15 cellular contexts compared by ENCODE assay signal in genomic region chrX:41095962-41096955, GRCh38. TPM values are rescaled to one million over a fixed set of nuclear protein-coding genes. Genes with fewer than 3 reads are reported as not detected.
A peak's percentile ranks its signal among the peaks of the same experiment; 100 is the strongest.
DNase-seq lines count a peak whose midpoint lies in the region; ATAC-seq and TF ChIP-seq lines count a peak whose summit lies in the region.
"Had no signal": no experiment of that assay in that cellular context is flagged by ENCODE, and none has a peak within 500 bp of the region (broad histone marks: within the 10 kb centered on the region; RNA-seq: fewer than 3 reads in every experiment).

No MANE protein-coding gene starts in this region.

- H3K9me3 Mint-ChIP-seq in WTC11: no peaks in the 10 kb centered on the region
- H3K9me3 Mint-ChIP-seq: immature natural killer cell had no signal

- H3K36me3 Mint-ChIP-seq in WTC11: no peaks in the 10 kb centered on the region
- H3K36me3 Mint-ChIP-seq: immature natural killer cell had no signal

- no peaks in the 10 kb centered on the region; the same call in 1 of the 2 replicates for H3K27me3 Mint-ChIP-seq in WTC11 (ENCODE audit: low read depth)

- no peak for TF ChIP-seq CTCF in left ventricle myocardium inferior (IDR thresholded peaks at IDR 0.05; ENCODE audit: borderline replicate concordance)
- TF ChIP-seq CTCF in WTC11 (IDR thresholded peaks at IDR 0.05): no peak
- TF ChIP-seq CTCF in vagina (IDR thresholded peaks at IDR 0.05): no peak

- intact Hi-C loops in left ventricle myocardium inferior (cut with micrococcal nuclease): no loop called here
- intact Hi-C loops in Right ventricle myocardium superior (cut with DNase I): no loop called here
- intact Hi-C loops in vagina (cut with DNase I): no loop called here

- H3K27ac ChIP-seq in left ventricle myocardium inferior (replicated peaks): peak overlapping the region; percentile 8
- peak overlapping the region; percentile 44 for H3K27ac ChIP-seq in subcutaneous abdominal adipose tissue (ENCODE audit: low read depth, low read length)
- H3K27ac ChIP-seq in vagina: no peak overlapping the region
- H3K27ac ChIP-seq: BLaER1, suprapubic skin had no signal

- TF ChIP-seq POLR2A in vagina (IDR thresholded peaks at IDR 0.05): no peak

- DNase-seq in left ventricle myocardium inferior (no peak), Right ventricle myocardium superior (no peak), WTC11 (ENCODE audit: low spot score) (no peak), kidney tubule cell (ENCODE audit: low spot score) (peak; percentile 25), vagina (ENCODE audit: extremely low spot score in 2 of 2) (no peak), G401 (ENCODE audit: low spot score) (no peak)
- DNase-seq: activated CD8-positive, alpha-beta memory T cell treated with anti-CD3 and anti-CD28 coated beads for 24 hours; immature natural killer cell; NCI-H1105; NK-92 treated with Interleukin-12 subunit alpha and Interleukin-12 subunit beta, amount 100 ng/mL, for 24 hours; stimulated activated CD4-positive, alpha-beta T cell treated with anti-CD3 and anti-CD28 coated beads, Interleukin-2, amount 100 ng/mL, for 48 hours had no signal

- H3K9ac ChIP-seq in subcutaneous abdominal adipose tissue (ENCODE audit: low read length in 5 of 5): peak overlapping the region in 1 of 5 donors; percentile 66
- H3K9ac ChIP-seq: BLaER1 had no signal

- POLR2A ChIA-PET in WTC11 (lab: Charles Lee): interaction anchor here (1.3 kb wide), 1 partner anchor 10 kb away, joined by 4 read pairs; the partner anchor contains the start of gene USP9X

- no peaks in the 10 kb centered on the region for H3K36me3 ChIP-seq in left ventricle myocardium inferior
- no peaks in the 10 kb centered on the region for H3K36me3 ChIP-seq in subcutaneous abdominal adipose tissue (ENCODE audit: control insufficient read depth in 5 of 5, insufficient read depth in 5 of 5, low read length in 5 of 5)
- H3K36me3 ChIP-seq in vagina: no peaks in the 10 kb centered on the region
- H3K36me3 ChIP-seq: suprapubic skin had no signal

- in situ Hi-C loops in G401 (cut with HindIII; ENCODE audit: low sequenced_read_pairs): no loop called here

- peaks cover 64% of the 10 kb centered on the region for H3K4me1 Mint-ChIP-seq in WTC11

- no peak overlapping the region for H3K4me3 ChIP-seq in left ventricle myocardium inferior
- no peak overlapping the region for H3K4me3 ChIP-seq in subcutaneous abdominal adipose tissue (ENCODE audit: low read depth in 1 of 5, low read length in 5 of 5)
- H3K4me3 ChIP-seq in vagina: no peak overlapping the region
- H3K4me3 ChIP-seq: BLaER1, suprapubic skin had no signal

- peaks cover 73% of the 10 kb centered on the region for H3K4me1 ChIP-seq in left ventricle myocardium inferior
- H3K4me1 ChIP-seq in subcutaneous abdominal adipose tissue (ENCODE audit: control insufficient read depth in 5 of 5, insufficient read depth in 5 of 5, low read length in 5 of 5): peaks cover 0 to 38% (median 18%) of the 10 kb centered on the region in 5 donors
- peaks cover 64% of the 10 kb centered on the region for H3K4me1 ChIP-seq in vagina

- CTCF ChIA-PET in WTC11 (lab: Charles Lee): interaction anchor here (0.8 kb wide), 1 partner anchor 19 kb away, joined by 3 read pairs; no protein-coding TSS in a partner anchor

- H3K27me3 ChIP-seq in left ventricle myocardium inferior (ENCODE audit: low read depth) (no peaks in the 10 kb centered on the region), subcutaneous abdominal adipose tissue (ENCODE audit: control insufficient read depth in 5 of 5, insufficient read depth in 4 of 5, low read length in 5 of 5) (no peaks in the 10 kb centered on the region), vagina (no peaks in the 10 kb centered on the region)
- H3K27me3 ChIP-seq: suprapubic skin had no signal

- H3K27ac Mint-ChIP-seq in WTC11: peak overlapping the region; percentile 18; the same call in 1 of the 2 replicates

- H3K9me3 ChIP-seq in left ventricle myocardium inferior (replicated peaks) (no peaks in the 10 kb centered on the region), subcutaneous abdominal adipose tissue (ENCODE audit: control insufficient read depth in 5 of 5, low read length in 5 of 5) (no peaks in the 10 kb centered on the region), vagina (no peaks in the 10 kb centered on the region)
- H3K9me3 ChIP-seq: BLaER1, suprapubic skin had no signal

- peak overlapping the region; percentile 28 for H3K4me3 Mint-ChIP-seq in WTC11

- ATAC-seq in Right ventricle myocardium superior (ENCODE audit: poor library complexity): no peak
- ATAC-seq in WTC11: no peak
- ATAC-seq in GM21576 (IDR thresholded peaks at IDR 0.05; ENCODE audit: unreplicated experiment): no peak

TF ChIP-seq in WTC11, 78 proteins besides CTCF, POLR2A, EP300 and RAD21 (continues in another document):
- no peak for TF ChIP-seq TEAD1 (CRISPR knock-in tag; IDR thresholded peaks at IDR 0.05)
- TF ChIP-seq PRRX2 (CRISPR knock-in tag; IDR thresholded peaks at IDR 0.05): no peak
- no peak for TF ChIP-seq NR1H2 (CRISPR knock-in tag; IDR thresholded peaks at IDR 0.05)
- TF ChIP-seq FOXP1 (CRISPR knock-in tag; IDR thresholded peaks at IDR 0.05; ENCODE audit: borderline replicate concordance): no peak
- no peak for TF ChIP-seq ARID4B (CRISPR knock-in tag; IDR thresholded peaks at IDR 0.05; ENCODE audit: borderline replicate concordance)
- TF ChIP-seq ZNF219 (CRISPR knock-in tag; IDR thresholded peaks at IDR 0.05; ENCODE audit: borderline replicate concordance): no peak
- no peak for TF ChIP-seq CREB1 (CRISPR knock-in tag; IDR thresholded peaks at IDR 0.05)
- no peak for TF ChIP-seq MLX (CRISPR knock-in tag; IDR thresholded peaks at IDR 0.05)
- no peak for TF ChIP-seq USF1 (CRISPR knock-in tag; IDR thresholded peaks at IDR 0.05)
- no peak for TF ChIP-seq RELA (CRISPR knock-in tag; IDR thresholded peaks at IDR 0.05; ENCODE audit: borderline replicate concordance)
- no peak for TF ChIP-seq SMAD3 (CRISPR knock-in tag; IDR thresholded peaks at IDR 0.05; ENCODE audit: borderline replicate concordance)
- TF ChIP-seq USF2 (CRISPR knock-in tag; IDR thresholded peaks at IDR 0.05): no peak

RNA-seq across cellular contexts. Expression of gene USP9X, which starts 11.0 kb away (rescaled TPM):
- 50.9 TPM for total RNA-seq in left ventricle myocardium inferior
- 47.3 TPM for total RNA-seq in Right ventricle myocardium superior
- 163 to 177 TPM (median 175 TPM) in 3 replicates for total RNA-seq in WTC11 (2021)
- total RNA-seq in vagina: 72.4 TPM
- total RNA-seq in G401 (2014; rRNA removed; shearing (Covaris generic)): 21.8 and 27.6 TPM in 2 replicates
